ENCODE assay signal across 8 cellular contexts in genomic region chr13:84896128-84896527, GRCh38.
DNase-seq lines count a peak whose midpoint lies in the region; ATAC-seq, FAIRE-seq and TF ChIP-seq lines count a peak whose summit lies in the region.

No MANE protein-coding gene starts in this region.

- ATAC-seq in HG03469 (IDR thresholded peaks at IDR 0.05; ENCODE audit: unreplicated experiment): peak; percentile 50
- ATAC-seq in HepG2: peak; percentile 70
- no peak for ATAC-seq in GM18867 (IDR thresholded peaks at IDR 0.05; ENCODE audit: unreplicated experiment)

- no peaks in the 10 kb centered on the region for H3K9me3 ChIP-seq in HepG2 (ENCODE audit: low read length)
- no peaks in the 10 kb centered on the region for H3K9me3 ChIP-seq in tibial nerve

- H3K27me3 ChIP-seq in HepG2 (ENCODE audit: control insufficient read depth in 1 of 2, insufficient read depth in 2 of 2, low read length in 2 of 2): peaks cover 0 to 6% of the 10 kb centered on the region in 2 experiments; a peak in 2 of 5 replicates
- no peaks in the 10 kb centered on the region for H3K27me3 ChIP-seq in tibial nerve

- no peak for TF ChIP-seq EP300 in HepG2 (IDR thresholded peaks at IDR 0.05; ENCODE audit: low read depth in 2 of 2, low read length in 2 of 2)
- TF ChIP-seq EP300 in HepG2 (CRISPR knock-in tag; IDR thresholded peaks at IDR 0.05; ENCODE audit: borderline replicate concordance): no peak
- no peak for TF ChIP-seq EP300 in tibial nerve (IDR thresholded peaks at IDR 0.05)

- H3K4me1 ChIP-seq in HepG2 (ENCODE audit: insufficient read depth, low read length) (no peaks in the 10 kb centered on the region), tibial nerve (no peaks in the 10 kb centered on the region)

- in situ Hi-C loops in T47D (cut with HindIII; ENCODE audit: low pct_unique_long_range_greater_than_20kb, low sequenced_read_pairs): no loop called here
- in situ Hi-C loops in HepG2 (cut with HindIII; ENCODE audit: extremely low pct_ligation_motif_present, low pct_unique_long_range_greater_than_20kb): loop anchor here (10.0 kb wide), 1 partner anchor 909 kb away; no protein-coding TSS in a partner anchor

- CTCF ChIA-PET in HepG2 (lab: Yijun Ruan, JAX; ENCODE audit: low intra/inter-chr PET ratio, low total read pairs): interaction anchor here (1.2 to 2.2 kb wide), 3 partner anchors 910 to 932 kb away, joined by 3 to 37 read pairs (median 21); no protein-coding TSS in a partner anchor

- H3K27ac ChIP-seq in HepG2 (ENCODE audit: extremely low read length, insufficient read depth, low read length) (no peak overlapping the region), tibial nerve (no peak overlapping the region)

- H4K20me1 ChIP-seq in HepG2 (ENCODE audit: insufficient read depth, low read length): no peaks in the 10 kb centered on the region

- no peak overlapping the region for H3K4me2 ChIP-seq in HepG2 (ENCODE audit: low read depth, low read length)

- H2AFZ ChIP-seq in HepG2 (ENCODE audit: low read length): no peak overlapping the region

- H3K79me2 ChIP-seq in HepG2 (ENCODE audit: insufficient read depth, low read length): no peaks in the 10 kb centered on the region

- TF ChIP-seq CTCF in AG09309 (IDR thresholded peaks at IDR 0.05; ENCODE audit: control insufficient read depth, insufficient read depth, low read depth, low read length, missing control alignments) (peak; percentile 60), GM10266 (IDR thresholded peaks at IDR 0.05; ENCODE audit: control insufficient read depth, insufficient read depth, low read depth, missing control alignments) (peak; percentile 74), HepG2 (CRISPR knock-in tag; IDR thresholded peaks at IDR 0.05) (peak; percentile 69), tibial nerve (IDR thresholded peaks at IDR 0.05) (peak; percentile 32 to 54 (median 41))

- WGBS in HepG2 (ENCODE audit: low lambda C conversion rate): 2% methylated on average over 9 of the region's 9 CpGs
- 13 to 15% methylated on average over 9 of the region's 9 CpGs for WGBS in tibial nerve, 2 donors

- TF ChIP-seq POLR2A in HepG2 (IDR thresholded peaks at IDR 0.05; ENCODE audit: insufficient read depth in 1 of 2, low read depth in 2 of 2, low read length in 2 of 2): no peak
- TF ChIP-seq POLR2A in tibial nerve (IDR thresholded peaks at IDR 0.05): no peak

- intact Hi-C loops in HepG2 (cut with micrococcal nuclease; ENCODE audit: unreplicated experiment): loop anchor here (1.0 kb wide), 2 partner anchors 910 to 932 kb away; no protein-coding TSS in a partner anchor

- no peak overlapping the region for H3K4me3 ChIP-seq in AG09309 (ENCODE audit: control insufficient read depth, low read depth, low read length)
- H3K4me3 ChIP-seq in HepG2 (replicated peaks in 1 of 3; ENCODE audit: insufficient read depth in 1 of 3, low read depth in 2 of 3, low read length in 3 of 3): no peak overlapping the region
- no peak overlapping the region for H3K4me3 ChIP-seq in tibial nerve

- BruUV-seq in HepG2 (replicated peaks; lab: Mats Ljungman, UMichigan): no TSS peak

- no peak overlapping the region for H3K9ac ChIP-seq in HepG2 (ENCODE audit: insufficient read depth, low read depth, low read length)

- 0 out of 2 replicates have a peak, but pooled peaks have one; percentile 25 for TF ChIP-seq RAD21 in HepG2 (CRISPR knock-in tag; IDR thresholded peaks at IDR 0.05)

- POLR2A ChIA-PET in HepG2 (lab: Yijun Ruan, JAX): no interaction called here

- FAIRE-seq in HepG2 (lab: Jason Lieb, UNC): no peak

- no peaks in the 10 kb centered on the region for H3K36me3 ChIP-seq in HepG2 (replicated peaks in 1 of 2; ENCODE audit: control insufficient read depth in 1 of 2, insufficient read depth in 2 of 2, low read length in 2 of 2)
- H3K36me3 ChIP-seq in tibial nerve: no peaks in the 10 kb centered on the region

- DNase-seq in AG09309 (ENCODE audit: low read depth): peak; percentile 20
- peak; percentile 35 for DNase-seq in GM10266 (ENCODE audit: extremely low spot score)
- peak; percentile 79 for DNase-seq in OCI-M1 (lab: John Stamatoyannopoulos, UW)
- peak; percentile 24 to 70 for DNase-seq in T47D (ENCODE audit: low read depth in 1 of 2, low spot score in 1 of 2)
- DNase-seq in HepG2 (ENCODE audit: low spot score): peak; percentile 52
- DNase-seq in tibial nerve (ENCODE audit: low spot score in 2 of 2): no peak

TF ChIP-seq in HepG2, 621 proteins besides CTCF, POLR2A, EP300 and RAD21:
- TF ChIP-seq ZFP62 (CRISPR knock-in tag; IDR thresholded peaks at IDR 0.05) (no peak), SMC3 (IDR thresholded peaks at IDR 0.05; ENCODE audit: low read length) (peak; percentile 63), RCOR2 (CRISPR knock-in tag; IDR thresholded peaks at IDR 0.05) (no peak), MTERF4 (CRISPR knock-in tag; IDR thresholded peaks at IDR 0.05) (no peak), TBX3 (IDR thresholded peaks at IDR 0.05; ENCODE audit: borderline replicate concordance) (no peak), STAG1 (CRISPR knock-in tag; IDR thresholded peaks at IDR 0.05) (peak; percentile 85), CBX5 (CRISPR knock-in tag; IDR thresholded peaks at IDR 0.05; ENCODE audit: borderline replicate concordance) (no peak)

Comparison
In these comparisons a context has a peak if more than half of its experiments do, and no peak if none do; other contexts are left out.
1. DNase-seq: peak in AG09309 (single experiment), GM10266 (single experiment), OCI-M1 (single experiment), T47D (2 of 2) and HepG2 (single experiment); none in tibial nerve (0 of 2).
2. Peak in every context shown above with its lines, with median percentiles within 50 percentile points of each other: CTCF ChIP-seq.